20 cellular contexts compared by ENCODE assay signal in genomic region chr15:87733522-87733921, GRCh38.
DNase-seq lines count a peak whose midpoint lies in the region; ATAC-seq and TF ChIP-seq lines count a peak whose summit lies in the region.
"Had no signal": no experiment of that assay in that cellular context is flagged by ENCODE, and none has a peak within 500 bp of the region (broad histone marks: within the 10 kb centered on the region; RNA-seq: fewer than 3 reads in every experiment).

No MANE protein-coding gene starts in this region.

- peaks cover 81% of the 10 kb centered on the region for H3K4me1 Mint-ChIP-seq in nephron progenitor cell
- H3K4me1 Mint-ChIP-seq: B cell had no signal

- H2BK5ac ChIP-seq in mesenchymal stem cell (ENCODE audit: low read depth, low read length, poor library complexity, severe bottlenecking), result no peak overlapping the region

- no peak overlapping the region for H4K91ac ChIP-seq in mesenchymal stem cell (ENCODE audit: low read length)

- intact Hi-C loops in uterus (cut with DNase I; ENCODE audit: low total_unique reads), result no loop called here

- WGBS in mesenchymal stem cell, result 73% methylated on average over 3 of the region's 4 CpGs

- H3K4me3 ChIP-seq in mesenchymal stem cell (ENCODE audit: insufficient read depth in 1 of 2, low read depth in 1 of 2, low read length in 2 of 2) (no peak overlapping the region), uterus (no peak overlapping the region), WERI-Rb-1 (ENCODE audit: low read depth, low read length) (no peak overlapping the region)
- H3K4me3 ChIP-seq: BLaER1, HAP-1 had no signal

- peaks cover 22% of the 10 kb centered on the region for H3K27me3 Mint-ChIP-seq in nephron progenitor cell (ENCODE audit: low read depth, poor library complexity)
- H3K27me3 Mint-ChIP-seq: B cell; CD4-positive, CD25-positive, alpha-beta regulatory T cell had no signal

- H3K4me2 ChIP-seq in mesenchymal stem cell (ENCODE audit: low read length, poor library complexity, severe bottlenecking), result no peak overlapping the region
- H3K4me2 ChIP-seq: BLaER1 had no signal

- H2AK5ac ChIP-seq in mesenchymal stem cell (ENCODE audit: low read length, severe bottlenecking), result no peak overlapping the region

- H2BK15ac ChIP-seq in mesenchymal stem cell (ENCODE audit: low read depth, poor library complexity, severe bottlenecking), result no peak overlapping the region

- no peak overlapping the region for H3K18ac ChIP-seq in mesenchymal stem cell (ENCODE audit: low read depth in 1 of 2, low read length in 2 of 2)

- H2BK120ac ChIP-seq in mesenchymal stem cell (ENCODE audit: low read depth, low read length), result no peak overlapping the region

- no peaks in the 10 kb centered on the region for H3K9me3 Mint-ChIP-seq in nephron progenitor cell
- H3K9me3 Mint-ChIP-seq: HFFc6 had no signal

- H3K14ac ChIP-seq in mesenchymal stem cell (ENCODE audit: low read length in 2 of 2), result peak overlapping the region in 1 of 2 experiments; percentile 44

- peaks cover 0 to 14% of the 10 kb centered on the region in 2 experiments for H3K27me3 ChIP-seq in mesenchymal stem cell (ENCODE audit: control insufficient read depth in 1 of 2, insufficient read depth in 1 of 2, low read length in 2 of 2)
- no peaks in the 10 kb centered on the region for H3K27me3 ChIP-seq in uterus
- H3K27me3 ChIP-seq in WERI-Rb-1 (ENCODE audit: insufficient read depth, low read depth, severe bottlenecking), result no peaks in the 10 kb centered on the region
- H3K27me3 ChIP-seq: BLaER1 had no signal

- H3K79me1 ChIP-seq in mesenchymal stem cell (replicated peaks; ENCODE audit: low read length, poor library complexity, severe bottlenecking), result no peaks in the 10 kb centered on the region

- no peak overlapping the region for H2BK12ac ChIP-seq in mesenchymal stem cell (ENCODE audit: low read length in 2 of 2)

- peak overlapping the region in 1 of 2 experiments; percentile 34 for H3K23ac ChIP-seq in mesenchymal stem cell (ENCODE audit: low read length in 2 of 2)

- no peak for TF ChIP-seq POLR2A in uterus (IDR thresholded peaks at IDR 0.05)

- no peak overlapping the region for H3K9ac ChIP-seq in mesenchymal stem cell (ENCODE audit: low read length)
- H3K9ac ChIP-seq: BLaER1 had no signal

- no peak overlapping the region for H3K4ac ChIP-seq in mesenchymal stem cell (ENCODE audit: low read depth in 1 of 2, low read length in 2 of 2)

- peak overlapping the region; percentile 91 for H3K27ac Mint-ChIP-seq in nephron progenitor cell
- H3K27ac Mint-ChIP-seq: B cell; CD4-positive, CD25-positive, alpha-beta regulatory T cell; CD8-positive, alpha-beta T cell; HFFc6 had no signal

- H3K9me3 ChIP-seq in mesenchymal stem cell (ENCODE audit: control insufficient read depth, low read length) (no peaks in the 10 kb centered on the region), uterus (no peaks in the 10 kb centered on the region), WERI-Rb-1 (ENCODE audit: severe bottlenecking) (no peaks in the 10 kb centered on the region)
- H3K9me3 ChIP-seq: BLaER1, Caco-2 had no signal

- TF ChIP-seq CTCF in nephron progenitor cell (IDR thresholded peaks at IDR 0.05) (no peak), uterus (IDR thresholded peaks at IDR 0.05) (no peak), WERI-Rb-1 (IDR thresholded peaks at IDR 0.05; ENCODE audit: low read depth, low read length) (no peak)

- H3K36me3 Mint-ChIP-seq in nephron progenitor cell (ENCODE audit: low read depth), result no peaks in the 10 kb centered on the region
- H3K36me3 Mint-ChIP-seq: CD4-positive, CD25-positive, alpha-beta regulatory T cell; CD8-positive, alpha-beta T cell had no signal

- H3K27ac ChIP-seq in mesenchymal stem cell (ENCODE audit: low read length, poor library complexity, severe bottlenecking) (peak overlapping the region; percentile 29), uterus (peak overlapping the region; percentile 14 to 53), WERI-Rb-1 (no peak overlapping the region)
- H3K27ac ChIP-seq: 22Rv1, BLaER1, C4-2B had no signal

- H3K36me3 ChIP-seq in mesenchymal stem cell (ENCODE audit: control insufficient read depth in 1 of 2, insufficient read depth in 2 of 2, low read depth in 1 of 2, low read length in 2 of 2) (no peaks in the 10 kb centered on the region), uterus (no peaks in the 10 kb centered on the region), WERI-Rb-1 (no peaks in the 10 kb centered on the region)
- H3K36me3 ChIP-seq: BLaER1, HAP-1 had no signal

- peak overlapping the region; percentile 46 for H3K4me3 Mint-ChIP-seq in nephron progenitor cell
- H3K4me3 Mint-ChIP-seq: B cell; CD4-positive, CD25-positive, alpha-beta regulatory T cell; CD8-positive, alpha-beta T cell; HFFc6 had no signal

- H3K4me1 ChIP-seq in mesenchymal stem cell (ENCODE audit: control insufficient read depth, insufficient read depth, low read depth, low read length) (peaks cover 3% of the 10 kb centered on the region), uterus (no peaks in the 10 kb centered on the region)
- H3K4me1 ChIP-seq: BLaER1, Caco-2, HAP-1 had no signal

- no peak overlapping the region for H4K8ac ChIP-seq in mesenchymal stem cell (ENCODE audit: low read length)

- no peak for ATAC-seq in HG02759 (IDR thresholded peaks at IDR 0.05; ENCODE audit: unreplicated experiment)
- no peak for ATAC-seq in HG03520 (IDR thresholded peaks at IDR 0.05; ENCODE audit: unreplicated experiment)
- ATAC-seq: CD8-positive, alpha-beta T cell had no signal

- peak; percentile 6 for DNase-seq in NCI-H345 (lab: John Stamatoyannopoulos, UW)
- DNase-seq in NCI-H345 treated with DMSO at 0.1 percent for 48 hours (lab: John Stamatoyannopoulos, UW; ENCODE audit: unreplicated experiment), result no peak
- no peak for DNase-seq in mesenchymal stem cell
- DNase-seq in nephron progenitor cell, result peak; percentile 51
- no peak for DNase-seq in uterus
- no peak for DNase-seq in WERI-Rb-1
- DNase-seq: Caco-2; CD4-positive, CD25-positive, alpha-beta regulatory T cell; CD8-positive, alpha-beta T cell; DMS153; DND-41; GOT3; HFFc6 had no signal

- no peak overlapping the region for H2AFZ ChIP-seq in mesenchymal stem cell (ENCODE audit: low read depth, low read length)

Comparison
In these comparisons a context has a peak if more than half of its experiments do, and no peak if none do; other contexts are left out.
1. DNase-seq: peak in NCI-H345 (single experiment) and nephron progenitor cell (single experiment); none in NCI-H345 treated with DMSO at 0.1 percent for 48 hours (single experiment), mesenchymal stem cell (single experiment), uterus (0 of 2) and WERI-Rb-1 (single experiment).